8 cellular contexts compared by ENCODE assay signal in genomic region chr22:42581762-42582716, GRCh38. TPM values are rescaled to one million over a fixed set of nuclear protein-coding genes. Genes with fewer than 3 reads are reported as not detected.
A peak's percentile ranks its signal among the peaks of the same experiment; 100 is the strongest.
DNase-seq lines count a peak whose midpoint lies in the region; ATAC-seq and TF ChIP-seq lines count a peak whose summit lies in the region.

No MANE protein-coding gene starts in this region.

- peak overlapping the region; percentile 84 for H3K27ac Mint-ChIP-seq in activated naive CD4-positive, alpha-beta T cell treated with anti-CD3 and anti-CD28 coated beads, Interleukin-2, amount 50 U/mL, for 24 hours

- peaks cover 75% of the 10 kb centered on the region for H3K36me3 ChIP-seq in BLaER1
- H3K36me3 ChIP-seq in KOPT-K1 (ENCODE audit: insufficient read depth, low read length), result peaks cover 79% of the 10 kb centered on the region
- peaks cover 0 to 19% of the 10 kb centered on the region in 2 experiments for H3K36me3 ChIP-seq in SK-N-SH (replicated peaks in 1 of 2; ENCODE audit: control insufficient read depth in 1 of 2, insufficient read depth in 2 of 2, low read length in 1 of 2)
- H3K36me3 ChIP-seq in ovary, result no peaks in the 10 kb centered on the region
- peaks cover 53% of the 10 kb centered on the region for H3K36me3 ChIP-seq in thymus (ENCODE audit: control insufficient read depth, insufficient read depth)

- peak; percentile 87 for DNase-seq in SK-N-SH
- peak; percentile 51 to 93 (median 84) for DNase-seq in head of caudate nucleus
- DNase-seq in ovary, result peak; percentile 80 to 88 (median 84)

- H2AFZ ChIP-seq in SK-N-SH (ENCODE audit: low read depth), result no peak overlapping the region

- H3K4me1 ChIP-seq in BLaER1 (peaks cover 32% of the 10 kb centered on the region), SK-N-SH (ENCODE audit: control insufficient read depth in 1 of 2, insufficient read depth in 2 of 2, low read depth in 1 of 2, low read length in 1 of 2) (no peaks in the 10 kb centered on the region; a peak in 1 of 4 replicates), ovary (ENCODE audit: insufficient read depth) (no peaks in the 10 kb centered on the region), thymus (ENCODE audit: control insufficient read depth, insufficient read depth, low read length) (peaks cover 5% of the 10 kb centered on the region)

- peaks cover 10% of the 10 kb centered on the region for H3K4me1 Mint-ChIP-seq in activated naive CD4-positive, alpha-beta T cell treated with anti-CD3 and anti-CD28 coated beads, Interleukin-2, amount 50 U/mL, for 24 hours

- H3K4me3 Mint-ChIP-seq in activated naive CD4-positive, alpha-beta T cell treated with anti-CD3 and anti-CD28 coated beads, Interleukin-2, amount 50 U/mL, for 24 hours, result peak overlapping the region; percentile 99

- peaks cover 6% of the 10 kb centered on the region for H3K36me3 Mint-ChIP-seq in activated naive CD4-positive, alpha-beta T cell treated with anti-CD3 and anti-CD28 coated beads, Interleukin-2, amount 50 U/mL, for 24 hours

- H3K9me3 ChIP-seq in BLaER1 (no peaks in the 10 kb centered on the region), KOPT-K1 (ENCODE audit: insufficient read depth, low read length, poor library complexity, severe bottlenecking) (no peaks in the 10 kb centered on the region), SK-N-SH (no peaks in the 10 kb centered on the region), ovary (no peaks in the 10 kb centered on the region), thymus (ENCODE audit: control insufficient read depth) (no peaks in the 10 kb centered on the region)

- WGBS in SK-N-SH (ENCODE audit: low lambda C conversion rate), result 74% methylated on average over 4 of the region's 64 CpGs
- 5 to 8% (median 5%) methylated on average over 47 to 64 of the region's 64 CpGs for WGBS in ovary, 3 donors
- 6% methylated on average over 64 of the region's 64 CpGs for WGBS in thymus

- peak overlapping the region; percentile 55 for H3K4me2 ChIP-seq in BLaER1
- H3K4me2 ChIP-seq in SK-N-SH, result peak overlapping the region; percentile 50; the same call in 1 of the 2 replicates

- no peak for TF ChIP-seq RAD21 in SK-N-SH (IDR thresholded peaks at IDR 0.05; ENCODE audit: low read length)

- CTCF ChIA-PET in SK-N-SH (lab: Yijun Ruan, JAX), result no interaction called here

- POLR2A ChIA-PET in SK-N-SH (lab: Yijun Ruan, JAX), result interaction anchor here (0.7 kb wide), 1 partner anchor 21 kb away, joined by 3 read pairs; no protein-coding TSS in a partner anchor

- no peaks in the 10 kb centered on the region for H3F3A ChIP-seq in SK-N-SH (replicated peaks; ENCODE audit: insufficient read depth)

- TF ChIP-seq EP300 in SK-N-SH (IDR thresholded peaks at IDR 0.05; ENCODE audit: borderline replicate concordance in 1 of 2, low read depth in 1 of 2, low read length in 1 of 2) (no peak), ovary (IDR thresholded peaks at IDR 0.05) (no peak)

- H3K27me3 ChIP-seq in BLaER1 (no peaks in the 10 kb centered on the region), SK-N-SH (ENCODE audit: insufficient read depth) (no peaks in the 10 kb centered on the region), ovary (no peaks in the 10 kb centered on the region), thymus (ENCODE audit: control insufficient read depth, insufficient read depth) (no peaks in the 10 kb centered on the region)

- H3K9me3 Mint-ChIP-seq in activated naive CD4-positive, alpha-beta T cell treated with anti-CD3 and anti-CD28 coated beads, Interleukin-2, amount 50 U/mL, for 24 hours, result no peaks in the 10 kb centered on the region

- peak; percentile 72 for ATAC-seq in GM19438 (IDR thresholded peaks at IDR 0.05; ENCODE audit: low read depth, unreplicated experiment)

- peak overlapping the region; percentile 93 for H3K27ac ChIP-seq in BLaER1
- H3K27ac ChIP-seq in KOPT-K1 (ENCODE audit: low read depth, low read length, poor library complexity, severe bottlenecking), result peak overlapping the region; percentile 83
- no peak overlapping the region for H3K27ac ChIP-seq in SK-N-SH (ENCODE audit: low read depth in 2 of 2, low read length in 1 of 2)
- peak overlapping the region; percentile 66 to 69 for H3K27ac ChIP-seq in ovary
- no peak overlapping the region for H3K27ac ChIP-seq in thymus (ENCODE audit: low read depth)

- H3K4me3 ChIP-seq in BLaER1, result peak overlapping the region; percentile 84
- H3K4me3 ChIP-seq in SK-N-SH (ENCODE audit: low read depth in 2 of 2, low read length in 1 of 2), result peak overlapping the region; percentile 51 to 56; a peak in 3 of 4 replicates
- H3K4me3 ChIP-seq in ovary, result peak overlapping the region; percentile 82
- peak overlapping the region; percentile 54 for H3K4me3 ChIP-seq in thymus (ENCODE audit: low read length)

- TF ChIP-seq CTCF in SK-N-SH (IDR thresholded peaks at IDR 0.05) (no peak), ovary (IDR thresholded peaks at IDR 0.05) (no peak)

- peak overlapping the region; percentile 93 for H3K9ac ChIP-seq in BLaER1
- H3K9ac ChIP-seq in SK-N-SH, result peak overlapping the region; percentile 61; the same call in 1 of the 2 replicates

- H3K27me3 Mint-ChIP-seq in activated naive CD4-positive, alpha-beta T cell treated with anti-CD3 and anti-CD28 coated beads, Interleukin-2, amount 50 U/mL, for 24 hours, result no peaks in the 10 kb centered on the region

- no peaks in the 10 kb centered on the region for H3K9me2 ChIP-seq in SK-N-SH

- no peak for TF ChIP-seq POLR2A in ovary (IDR thresholded peaks at IDR 0.05)

- intact Hi-C loops in head of caudate nucleus (cut with DNase I) (no loop called here), ovary (cut with DNase I) (no loop called here)

- H4K20me1 ChIP-seq in BLaER1 (peaks cover 24% of the 10 kb centered on the region), SK-N-SH (ENCODE audit: insufficient read depth) (no peaks in the 10 kb centered on the region)

- H3K79me2 ChIP-seq in SK-N-SH (ENCODE audit: insufficient read depth), result no peaks in the 10 kb centered on the region

TF ChIP-seq in SK-N-SH, 30 proteins besides CTCF, POLR2A, EP300 and RAD21 (continues in another document):
- no peak for TF ChIP-seq SIN3A (IDR thresholded peaks at IDR 0.05; ENCODE audit: borderline replicate concordance, low read depth, low read length)
- no peak for TF ChIP-seq FOXJ3 (CRISPR knock-in tag; IDR thresholded peaks at IDR 0.05)
- no peak for TF ChIP-seq RCOR1 (IDR thresholded peaks at IDR 0.05; ENCODE audit: low read length)
- no peak for TF ChIP-seq IRF3 (IDR thresholded peaks at IDR 0.05; ENCODE audit: low read depth, low read length)
- no peak for TF ChIP-seq ZBTB33 (IDR thresholded peaks at IDR 0.05; ENCODE audit: borderline replicate concordance, low read depth)
- peak; percentile 78 for TF ChIP-seq YY1 (IDR thresholded peaks at IDR 0.05; ENCODE audit: low read depth)
- TF ChIP-seq TAF1 (IDR thresholded peaks at IDR 0.05; ENCODE audit: borderline replicate concordance, low read depth, low read length), result peak; percentile 36; the same call in 1 of the 2 replicates
- no peak for TF ChIP-seq ELF1 (IDR thresholded peaks at IDR 0.05)
- no peak for TF ChIP-seq GABPA (IDR thresholded peaks at IDR 0.05; ENCODE audit: low read depth)
- TF ChIP-seq MXI1 (IDR thresholded peaks at IDR 0.05; ENCODE audit: low read depth, low read length), result 0 out of 2 replicates have a peak, but pooled peaks have one; percentile 21
- no peak for TF ChIP-seq CHD2 (IDR thresholded peaks at IDR 0.05; ENCODE audit: low read length, partially characterized antibody)
- TF ChIP-seq NRF1 (IDR thresholded peaks at IDR 0.05; ENCODE audit: low read depth, low read length), result peak; percentile 58; the same call in 1 of the 2 replicates
- TF ChIP-seq MAX (IDR thresholded peaks at IDR 0.05; ENCODE audit: low read depth), result no peak

RNA-seq across cellular contexts. Expression of gene SERHL2, which starts 28.3 kb away (rescaled TPM):
- polyA plus RNA-seq in SK-N-SH (2012; rRNA removed) (3.1 and 3.8 TPM in 2 replicates), ovary (10 to 100 TPM; 14.3 to 22.5 TPM), thymus (1.2 TPM)
- 2.5 and 3.4 TPM in 2 replicates for polyA plus RNA-seq in SK-N-SH (2012; cell fraction: cytosol; rRNA removed)
- polyA plus RNA-seq in SK-N-SH (2012; cell fraction: nucleus; rRNA removed), result 3.9 and 4.6 TPM in 2 replicates
- total RNA-seq in ovary, result 10 to 100 TPM in 6 of 7 donors, 1 to 10 TPM in 1; 8.1 to 27.8 (median 14.9) TPM

RNA-seq across cellular contexts. Expression of gene POLDIP3, which starts 32.6 kb away (rescaled TPM):
- 18.8 and 21.6 TPM in 2 replicates for polyA plus RNA-seq in SK-N-SH (2012; rRNA removed)
- polyA plus RNA-seq in SK-N-SH (2012; cell fraction: cytosol; rRNA removed), result 13.3 and 16.1 TPM in 2 replicates
- polyA plus RNA-seq in SK-N-SH (2012; cell fraction: nucleus; rRNA removed), result 29.7 and 30.3 TPM in 2 replicates
- total RNA-seq in ovary, result 100 to 1,000 TPM in 5 of 7 donors, 10 to 100 TPM in 2; 44.0 to 133 (median 103) TPM
- 100 to 1,000 TPM in 1 of 2 donors, 10 to 100 TPM in 1; 69.1 to 125 TPM for polyA plus RNA-seq in ovary
- polyA plus RNA-seq in thymus, result 29.8 TPM

RNA-seq across cellular contexts. Expression of gene ATP5MGL, which starts 58.4 kb away (rescaled TPM):
- not detected in 2 replicates for polyA plus RNA-seq in SK-N-SH (2012; rRNA removed)
- not detected in 2 replicates for polyA plus RNA-seq in SK-N-SH (2012; cell fraction: cytosol; rRNA removed)
- 0.07 TPM in 1 of 2 replicates, not detected in the other for polyA plus RNA-seq in SK-N-SH (2012; cell fraction: nucleus; rRNA removed)
- under 1 TPM in 5 of 7 donors, not detected in 2; 0.30 to 0.91 (median 0.54) TPM for total RNA-seq in ovary
- not detected for polyA plus RNA-seq in ovary
- 0.07 TPM for polyA plus RNA-seq in thymus

Comparison
In these comparisons a context has a peak if more than half of its experiments do, and no peak if none do; other contexts are left out.
1. H3K27ac ChIP-seq: peak in BLaER1 (single experiment), KOPT-K1 (single experiment) and ovary (2 of 2); none in SK-N-SH (0 of 2) and thymus (single experiment).
2. Peak in every context shown above with its lines, with median percentiles within 50 percentile points of each other: H3K4me3 ChIP-seq and DNase-seq.